34 cellular contexts compared by ENCODE assay signal in the genomic region with DNA sequence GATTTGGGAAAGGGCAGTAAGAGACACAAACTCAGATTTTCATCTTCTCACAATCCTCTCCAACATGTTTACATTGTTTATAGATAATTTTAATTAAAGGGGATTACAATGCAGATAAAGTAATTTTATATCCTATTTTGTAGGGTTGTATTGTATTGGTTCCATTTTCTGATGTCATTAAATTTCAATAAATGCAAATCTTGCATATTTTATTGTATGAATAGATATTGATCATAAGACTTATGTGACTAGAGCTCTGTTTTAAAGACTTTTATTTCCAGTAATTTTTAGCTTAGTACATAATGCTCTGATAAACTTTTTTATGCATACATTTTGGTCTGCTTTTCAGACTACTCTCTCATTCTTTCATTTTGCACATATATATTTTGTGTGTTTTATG.
DNase-seq lines count a peak whose midpoint lies in the region; ATAC-seq, FAIRE-seq and TF ChIP-seq lines count a peak whose summit lies in the region.
"Had no signal": no experiment of that assay in that cellular context is flagged by ENCODE, and none has a peak within 500 bp of the region (broad histone marks: within the 10 kb centered on the region; RNA-seq: fewer than 3 reads in every experiment).

No MANE protein-coding gene starts in this region.

- H3K4me1 ChIP-seq in HepG2 (ENCODE audit: insufficient read depth, low read length): no peaks in the 10 kb centered on the region
- no peaks in the 10 kb centered on the region for H3K4me1 ChIP-seq in right lobe of liver
- H3K4me1 ChIP-seq in A549: no peaks in the 10 kb centered on the region
- H3K4me1 ChIP-seq in IMR-90 (ENCODE audit: control insufficient read depth, insufficient read depth, low read length): no peaks in the 10 kb centered on the region
- no peaks in the 10 kb centered on the region for H3K4me1 ChIP-seq in K562 (replicated peaks in 1 of 2; ENCODE audit: control insufficient read depth in 2 of 2, insufficient read depth in 2 of 2, low read length in 2 of 2)
- H3K4me1 ChIP-seq: BE2C; BLaER1; BLaER1 treated with 17β-estradiol and CSF1 and Interleukin-3, amounts not matched to agents 10 nM and 100 nM had no signal

- no peak for ATAC-seq in HepG2
- ATAC-seq in right lobe of liver: no peak
- ATAC-seq in A549: no peak
- ATAC-seq in IMR-90 (ENCODE audit: low read depth): no peak
- ATAC-seq in K562: no peak
- ATAC-seq: CD8-positive, alpha-beta T cell had no signal

- no peak for TF ChIP-seq POLR2A in HepG2 (IDR thresholded peaks at IDR 0.05; ENCODE audit: insufficient read depth in 1 of 2, low read depth in 2 of 2, low read length in 2 of 2)
- TF ChIP-seq POLR2A in right lobe of liver (IDR thresholded peaks at IDR 0.05): no peak
- no peak for TF ChIP-seq POLR2A in A549 (IDR thresholded peaks at IDR 0.05; ENCODE audit: low read length)
- no peak for TF ChIP-seq POLR2A in IMR-90 (IDR thresholded peaks at IDR 0.05; ENCODE audit: low read depth, low read length)
- TF ChIP-seq POLR2A in K562 (conservative IDR thresholded peaks at IDR 0.05): no peak

- TF ChIP-seq RAD21 in HepG2 (CRISPR knock-in tag; IDR thresholded peaks at IDR 0.05): no peak
- TF ChIP-seq RAD21 in A549 (conservative IDR thresholded peaks at IDR 0.05 in 1 of 2, IDR thresholded peaks at IDR 0.05 in 1 of 2): no peak
- no peak for TF ChIP-seq RAD21 in IMR-90 (IDR thresholded peaks at IDR 0.05; ENCODE audit: low read length)
- TF ChIP-seq RAD21 in K562 (CRISPR knock-in tag; conservative IDR thresholded peaks at IDR 0.05 in 1 of 2, IDR thresholded peaks at IDR 0.05 in 1 of 2): no peak

- BruUV-seq in HepG2 (replicated peaks; lab: Mats Ljungman, UMichigan) (no TSS peak), IMR-90 (replicated peaks; lab: Mats Ljungman, UMichigan) (no TSS peak), K562 (replicated peaks; lab: Mats Ljungman, UMichigan) (no TSS peak)

- H4K91ac ChIP-seq in IMR-90 (ENCODE audit: insufficient read depth, low read depth, low read length): no peak overlapping the region

- H3K27me3 ChIP-seq in HepG2 (ENCODE audit: control insufficient read depth in 1 of 2, insufficient read depth in 2 of 2, low read length in 2 of 2) (no peaks in the 10 kb centered on the region), right lobe of liver (no peaks in the 10 kb centered on the region), IMR-90 (ENCODE audit: control insufficient read depth, insufficient read depth, low read length) (no peaks in the 10 kb centered on the region), K562 (ENCODE audit: control insufficient read depth in 2 of 2, insufficient read depth in 2 of 2, low read length in 2 of 2) (no peaks in the 10 kb centered on the region)
- H3K27me3 ChIP-seq: BE2C; BLaER1; BLaER1 treated with 17β-estradiol and CSF1 and Interleukin-3, amounts not matched to agents 10 nM and 100 nM had no signal

- no peak overlapping the region for H2AK9ac ChIP-seq in IMR-90 (replicated peaks; ENCODE audit: low read depth, low read length, poor library complexity)

- no peak overlapping the region for H2BK5ac ChIP-seq in IMR-90 (ENCODE audit: low read depth, low read length, poor library complexity, severe bottlenecking)

- no peak for TF ChIP-seq CTCF in HepG2 (CRISPR knock-in tag; IDR thresholded peaks at IDR 0.05)
- TF ChIP-seq CTCF in right lobe of liver (IDR thresholded peaks at IDR 0.05): no peak
- no peak for TF ChIP-seq CTCF in A549 (IDR thresholded peaks at IDR 0.05)
- no peak for TF ChIP-seq CTCF in IMR-90 (conservative IDR thresholded peaks at IDR 0.05; ENCODE audit: low read depth, low read length)
- no peak for TF ChIP-seq CTCF in K562 (IDR thresholded peaks at IDR 0.05 in 2 of 3, conservative IDR thresholded peaks at IDR 0.05 in 1 of 3; ENCODE audit: insufficient read depth in 2 of 3, low read depth in 1 of 3, low read length in 3 of 3)

- H3K18ac ChIP-seq in IMR-90 (ENCODE audit: low read depth, low read length): no peak overlapping the region

- H2BK15ac ChIP-seq in IMR-90 (ENCODE audit: low read depth, low read length): no peak overlapping the region

- H2AK5ac ChIP-seq in IMR-90 (ENCODE audit: low read depth, low read length): no peak overlapping the region

- H3K79me1 ChIP-seq in IMR-90 (ENCODE audit: low read depth in 1 of 2, low read length in 2 of 2): no peaks in the 10 kb centered on the region

- H4K8ac ChIP-seq in IMR-90 (ENCODE audit: low read depth in 2 of 2, low read length in 2 of 2): no peak overlapping the region

- H3K4me3 ChIP-seq in HepG2 (replicated peaks in 1 of 3; ENCODE audit: insufficient read depth in 1 of 3, low read depth in 2 of 3, low read length in 3 of 3): no peak overlapping the region
- no peak overlapping the region for H3K4me3 ChIP-seq in right lobe of liver
- no peak overlapping the region for H3K4me3 ChIP-seq in A549
- no peak overlapping the region for H3K4me3 ChIP-seq in IMR-90 (ENCODE audit: insufficient read depth, low read depth, low read length)
- H3K4me3 ChIP-seq in K562: no peak overlapping the region
- H3K4me3 ChIP-seq: BLaER1; BLaER1 treated with 17β-estradiol and CSF1 and Interleukin-3, amounts not matched to agents 10 nM and 100 nM had no signal

- no peak overlapping the region for H3K56ac ChIP-seq in IMR-90 (ENCODE audit: extremely low read depth, insufficient read depth, low read length)

- in situ Hi-C loops in HepG2 (cut with HindIII; ENCODE audit: extremely low pct_ligation_motif_present, low pct_unique_long_range_greater_than_20kb): no loop called here
- in situ Hi-C loops in IMR-90 (cut with MboI; ENCODE audit: low sequenced_read_pairs): no loop called here
- in situ Hi-C loops in K562 (cut with MboI): no loop called here

- H3K79me2 ChIP-seq in HepG2 (ENCODE audit: insufficient read depth, low read length): no peaks in the 10 kb centered on the region
- no peaks in the 10 kb centered on the region for H3K79me2 ChIP-seq in K562 (ENCODE audit: control insufficient read depth, insufficient read depth, low read length)

- no peaks in the 10 kb centered on the region for H3K36me3 ChIP-seq in HepG2 (replicated peaks in 1 of 2; ENCODE audit: control insufficient read depth in 1 of 2, insufficient read depth in 2 of 2, low read length in 2 of 2)
- H3K36me3 ChIP-seq in right lobe of liver: no peaks in the 10 kb centered on the region
- no peaks in the 10 kb centered on the region for H3K36me3 ChIP-seq in IMR-90 (ENCODE audit: control insufficient read depth, insufficient read depth, low read length)
- H3K36me3 ChIP-seq in K562 (ENCODE audit: control insufficient read depth, insufficient read depth, low read length): no peaks in the 10 kb centered on the region
- H3K36me3 ChIP-seq: BE2C; BLaER1; BLaER1 treated with 17β-estradiol and CSF1 and Interleukin-3, amounts not matched to agents 10 nM and 100 nM had no signal

- no peaks in the 10 kb centered on the region for H4K20me1 ChIP-seq in HepG2 (ENCODE audit: insufficient read depth, low read length)
- H4K20me1 ChIP-seq in IMR-90 (ENCODE audit: insufficient read depth, low read length): no peaks in the 10 kb centered on the region
- no peaks in the 10 kb centered on the region for H4K20me1 ChIP-seq in K562 (replicated peaks; ENCODE audit: control insufficient read depth, insufficient read depth, low read length)
- H4K20me1 ChIP-seq: BLaER1; BLaER1 treated with 17β-estradiol and CSF1 and Interleukin-3, amounts not matched to agents 10 nM and 100 nM had no signal

- no peaks in the 10 kb centered on the region for H3K9me1 ChIP-seq in IMR-90 (ENCODE audit: insufficient read depth, low read length)
- H3K9me1 ChIP-seq in K562 (ENCODE audit: control insufficient read depth, insufficient read depth, low read length): no peaks in the 10 kb centered on the region

- H4K5ac ChIP-seq in IMR-90 (ENCODE audit: low read depth, low read length): no peak overlapping the region

- DNase-seq in HepG2 (ENCODE audit: low spot score) (no peak), right lobe of liver (no peak), A549 (ENCODE audit: low read depth in 1 of 2, low spot score in 1 of 2) (no peak), IMR-90 (no peak), K562 (ENCODE audit: extremely low read depth in 1 of 4, low spot score in 3 of 4) (no peak), NCI-H524 treated with DMSO at 0.1 percent for 48 hours (lab: John Stamatoyannopoulos, UW) (no peak), putamen (ENCODE audit: low spot score) (no peak), T-helper 2 cell (no peak)
- DNase-seq: 8988T; ACHN; AML-193; BE2C; C1 segment of cervical spinal cord; Caco-2; Calu3; CD4-positive, alpha-beta memory T cell; CD4-positive, alpha-beta T cell; CD4-positive, CD25-positive, alpha-beta regulatory T cell; CD8-positive, alpha-beta memory T cell; CD8-positive, alpha-beta T cell; COR-L47; DMS 273 treated with DMSO at 0.1 percent for 48 hours; DMS153; DMS53; DMS79; DMS79 treated with DMSO at 0.1 percent for 48 hours; DND-41; EL had no signal

- no peak overlapping the region for H3K4ac ChIP-seq in IMR-90 (ENCODE audit: low read depth, low read length)

- H2BK20ac ChIP-seq in IMR-90 (ENCODE audit: low read depth, low read length): no peak overlapping the region

- H3K14ac ChIP-seq in IMR-90 (replicated peaks; ENCODE audit: low read depth, low read length): no peak overlapping the region

- H3K27ac ChIP-seq in HepG2 (ENCODE audit: extremely low read length, insufficient read depth, low read length): no peak overlapping the region
- no peak overlapping the region for H3K27ac ChIP-seq in right lobe of liver
- no peak overlapping the region for H3K27ac ChIP-seq in A549
- H3K27ac ChIP-seq in IMR-90 (ENCODE audit: insufficient read depth, low read length): no peak overlapping the region
- no peak overlapping the region for H3K27ac ChIP-seq in K562 (ENCODE audit: extremely low read depth, low read depth, low read length)
- H3K27ac ChIP-seq: 22Rv1; BLaER1; BLaER1 treated with 17β-estradiol and CSF1 and Interleukin-3, amounts not matched to agents 10 nM and 100 nM; C4-2B had no signal

- dilution Hi-C loops in IMR-90 (cut with HindIII; ENCODE audit: low sequenced_read_pairs, unreplicated experiment): no loop called here

- H3K23ac ChIP-seq in IMR-90 (ENCODE audit: low read depth, low read length): no peak overlapping the region

- no peak overlapping the region for H3K4me2 ChIP-seq in HepG2 (ENCODE audit: low read depth, low read length)
- no peak overlapping the region for H3K4me2 ChIP-seq in A549
- no peak overlapping the region for H3K4me2 ChIP-seq in IMR-90 (ENCODE audit: low read depth, low read length)
- H3K4me2 ChIP-seq in K562 (ENCODE audit: insufficient read depth, low read length): no peak overlapping the region
- H3K4me2 ChIP-seq: BLaER1; BLaER1 treated with 17β-estradiol and CSF1 and Interleukin-3, amounts not matched to agents 10 nM and 100 nM had no signal

- POLR2A ChIA-PET in HepG2 (lab: Yijun Ruan, JAX) (no interaction called here), A549 (lab: Yijun Ruan, JAX) (no interaction called here), IMR-90 (lab: Charles Lee; ENCODE audit: unreplicated experiment) (no interaction called here), K562 (lab: Yijun Ruan, JAX) (no interaction called here)

- CTCF ChIA-PET in HepG2 (lab: Yijun Ruan, JAX; ENCODE audit: low intra/inter-chr PET ratio, low total read pairs) (no interaction called here), A549 (lab: Yijun Ruan, JAX) (no interaction called here), IMR-90 (lab: Yijun Ruan, JAX) (no interaction called here), K562 (lab: Yijun Ruan, JAX; ENCODE audit: low intra/inter-chr PET ratio) (no interaction called here)

- H2AFZ ChIP-seq in HepG2 (ENCODE audit: low read length): no peak overlapping the region
- no peak overlapping the region for H2AFZ ChIP-seq in IMR-90 (replicated peaks; ENCODE audit: low read length, poor library complexity)
- no peak overlapping the region for H2AFZ ChIP-seq in K562 (ENCODE audit: low read depth, low read length)

- no peak overlapping the region for H3K9ac ChIP-seq in HepG2 (ENCODE audit: insufficient read depth, low read depth, low read length)
- H3K9ac ChIP-seq in IMR-90 (ENCODE audit: low read depth, low read length): no peak overlapping the region
- no peak overlapping the region for H3K9ac ChIP-seq in K562 (ENCODE audit: insufficient read depth in 1 of 2, low read depth in 2 of 2, low read length in 2 of 2)
- H3K9ac ChIP-seq: BLaER1; BLaER1 treated with 17β-estradiol and CSF1 and Interleukin-3, amounts not matched to agents 10 nM and 100 nM had no signal

- intact Hi-C loops in HepG2 (cut with micrococcal nuclease; ENCODE audit: unreplicated experiment): no loop called here
- intact Hi-C loops in right lobe of liver (cut with DNase I): no loop called here
- intact Hi-C loops in IMR-90 (cut with micrococcal nuclease): no loop called here
- intact Hi-C loops in K562 (cut with micrococcal nuclease): no loop called here

- TF ChIP-seq EP300 in HepG2 (IDR thresholded peaks at IDR 0.05; ENCODE audit: low read depth in 2 of 2, low read length in 2 of 2): no peak
- no peak for TF ChIP-seq EP300 in HepG2 (CRISPR knock-in tag; IDR thresholded peaks at IDR 0.05; ENCODE audit: borderline replicate concordance)
- TF ChIP-seq EP300 in A549 (IDR thresholded peaks at IDR 0.05): no peak
- no peak for TF ChIP-seq EP300 in K562 (IDR thresholded peaks at IDR 0.05; ENCODE audit: low read length)

- FAIRE-seq in HepG2 (lab: Jason Lieb, UNC) (no peak), A549 (lab: Jason Lieb, UNC) (no peak), K562 (lab: Jason Lieb, UNC) (no peak)
- FAIRE-seq: A204.1, D721Med had no signal

- H2BK120ac ChIP-seq in IMR-90 (ENCODE audit: low read depth, low read length): no peak overlapping the region

- H3K9me3 ChIP-seq in HepG2 (ENCODE audit: low read length) (peaks cover 36% of the 10 kb centered on the region), right lobe of liver (no peaks in the 10 kb centered on the region), A549 (no peaks in the 10 kb centered on the region), IMR-90 (ENCODE audit: control insufficient read depth, insufficient read depth, low read length) (peaks cover 10% of the 10 kb centered on the region; the same call in 1 of the 2 replicates), K562 (replicated peaks; ENCODE audit: control insufficient read depth, insufficient read depth, low read depth, low read length) (no peaks in the 10 kb centered on the region)
- H3K9me3 ChIP-seq: BE2C; BLaER1; BLaER1 treated with 17β-estradiol and CSF1 and Interleukin-3, amounts not matched to agents 10 nM and 100 nM; Caco-2 had no signal

Comparison
In these comparisons a context has a peak if more than half of its experiments do, and no peak if none do; other contexts are left out.
1. Of the 241 proteins assayed by ChIP-seq in both HepG2 and K562: peak only in HepG2: MAFF and MAFK; only in K562: none; in both: none; in neither: 239.